9 cellular contexts compared by ENCODE assay signal in genomic region chr11:58780578-58780977, GRCh38. TPM values are rescaled to one million over a fixed set of nuclear protein-coding genes. Genes with fewer than 3 reads are reported as not detected.
"Had no signal": no experiment of that assay in that cellular context is flagged by ENCODE, and none has a peak within 500 bp of the region (broad histone marks: within the 10 kb centered on the region; RNA-seq: fewer than 3 reads in every experiment).

No MANE protein-coding gene starts in this region.

- DNase-seq: GDM1, GF-D8 had no signal

- H3K4me3 ChIP-seq: GM12878 had no signal

- ATAC-seq: GM12878 had no signal

- FAIRE-seq: G401.6, GM12878, GM12891, GM12892, GM18507, GM19239 had no signal

RNA-seq across cellular contexts. Expression of gene GLYAT, which starts 48.8 kb away (rescaled TPM):
- total RNA-seq: G401 had no signal
- polyA plus RNA-seq: GM12878 had no signal
